Comparison of ENCODE assay signal across 8 cellular contexts in genomic region chr1:41003127-41003639, GRCh38. TPM values are rescaled to one million over a fixed set of nuclear protein-coding genes. Genes with fewer than 3 reads are reported as not detected.
DNase-seq lines count a peak whose midpoint lies in the region; ATAC-seq, FAIRE-seq and TF ChIP-seq lines count a peak whose summit lies in the region.

No MANE protein-coding gene starts in this region.

- no peak overlapping the region for H3K4me3 Mint-ChIP-seq in activated CD4-positive, alpha-beta memory T cell treated with anti-CD3 and anti-CD28 coated beads, Interleukin-2, amount 10 ng/mL, durations not matched to agents 7 days and 5 days
- no peak overlapping the region for H3K4me3 Mint-ChIP-seq in activated CD4-positive, alpha-beta memory T cell treated with anti-CD3 and anti-CD28 coated beads for 36 hours

- intact Hi-C loops in activated CD4-positive, alpha-beta memory T cell treated with anti-CD3 and anti-CD28 coated beads for 36 hours (cut with micrococcal nuclease), result loop anchor here (1.0 to 5.0 kb wide), 3 partner anchors 19 to 239 kb away; partner anchors contain the start of gene SCMH1
- intact Hi-C loops in endothelial cell of umbilical vein (cut with micrococcal nuclease), result loop anchor here (1.0 kb wide), 2 partner anchors 11 to 24 kb away; partner anchors contain the start of gene CTPS1
- intact Hi-C loops in stomach (cut with DNase I; ENCODE audit: low total_unique reads), result no loop called here

- no peak overlapping the region for H3K9ac ChIP-seq in endothelial cell of umbilical vein (replicated peaks; ENCODE audit: extremely low read depth, insufficient read depth, low read length)

- H3K4me1 Mint-ChIP-seq in activated CD4-positive, alpha-beta memory T cell treated with anti-CD3 and anti-CD28 coated beads, Interleukin-2, amount 10 ng/mL, durations not matched to agents 7 days and 5 days, result peaks cover 27% of the 10 kb centered on the region
- H3K4me1 Mint-ChIP-seq in activated CD4-positive, alpha-beta memory T cell treated with anti-CD3 and anti-CD28 coated beads for 36 hours (ENCODE audit: low read depth), result peaks cover 24% of the 10 kb centered on the region

- no peak overlapping the region for H3K4me2 ChIP-seq in endothelial cell of umbilical vein (ENCODE audit: insufficient read depth, low read length)

- H3K27me3 Mint-ChIP-seq in activated CD4-positive, alpha-beta memory T cell treated with anti-CD3 and anti-CD28 coated beads, Interleukin-2, amount 10 ng/mL, durations not matched to agents 7 days and 5 days, result no peaks in the 10 kb centered on the region
- no peaks in the 10 kb centered on the region for H3K27me3 Mint-ChIP-seq in activated CD4-positive, alpha-beta memory T cell treated with anti-CD3 and anti-CD28 coated beads for 36 hours

- CTCF ChIA-PET in activated CD4-positive, alpha-beta memory T cell treated with anti-CD3 and anti-CD28 coated beads, Interleukin-2, amount 10 ng/mL, durations not matched to agents 7 days and 5 days (lab: Charles Lee), result interaction anchor here (1.1 to 2.1 kb wide), 8 partner anchors 8 to 238 kb away, joined by 3 to 17 read pairs (median 6); partner anchors contain the start of gene CTPS1
- CTCF ChIA-PET in activated CD4-positive, alpha-beta memory T cell treated with anti-CD3 and anti-CD28 coated beads for 36 hours (lab: Charles Lee), result interaction anchor here (0.5 to 2.1 kb wide), 9 partner anchors 8 to 281 kb away, joined by 3 to 25 read pairs (median 5); partner anchors contain the start of genes CITED4 and CTPS1
- CTCF ChIA-PET in RWPE1 (lab: Yijun Ruan, JAX), result interaction anchor here (0.7 to 1.9 kb wide), 7 partner anchors 8 to 1596 kb away, joined by 3 to 5 read pairs (median 5); no protein-coding TSS in a partner anchor
- CTCF ChIA-PET in endothelial cell of umbilical vein (lab: Charles Lee), result interaction anchor here (0.6 to 3.3 kb wide), 27 partner anchors 8 to 238 kb away, joined by 3 to 22 read pairs (median 5); partner anchors contain the start of genes CITED4, CTPS1, SCMH1 and SLFNL1

- H3K36me3 ChIP-seq in endothelial cell of umbilical vein (ENCODE audit: control insufficient read depth in 2 of 2, extremely low read depth in 1 of 2, insufficient read depth in 2 of 2, low read length in 2 of 2), result peaks cover 27 to 30% of the 10 kb centered on the region in 2 experiments
- peaks cover 22 to 99% (median 89%) of the 10 kb centered on the region in 4 donors for H3K36me3 ChIP-seq in stomach

- dilution Hi-C loops in endothelial cell of umbilical vein (cut with MboI; ENCODE audit: extremely low pct_ligation_motif_present, low sequenced_read_pairs), result no loop called here

- WGBS in stomach, 5 donors, result 74 to 83% (median 77%) methylated on average over 8 to 9 of the region's 9 CpGs

- no peaks in the 10 kb centered on the region for H4K20me1 ChIP-seq in endothelial cell of umbilical vein (replicated peaks; ENCODE audit: control insufficient read depth, extremely low read depth, insufficient read depth, low read length)

- H3K9me3 ChIP-seq in endothelial cell of umbilical vein (replicated peaks; ENCODE audit: control insufficient read depth, insufficient read depth, low read length) (no peaks in the 10 kb centered on the region), stomach (no peaks in the 10 kb centered on the region)

- H3K4me3 ChIP-seq in endothelial cell of umbilical vein (replicated peaks in 1 of 3; ENCODE audit: insufficient read depth in 1 of 3, low read depth in 1 of 3, low read length in 3 of 3) (no peak overlapping the region), stomach (no peak overlapping the region)

- BruUV-seq in endothelial cell of umbilical vein (replicated peaks; lab: Mats Ljungman, UMichigan), result no TSS peak

- no peak for DNase-seq in activated CD4-positive, alpha-beta memory T cell treated with anti-CD3 and anti-CD28 coated beads, Interleukin-2, amount 10 ng/mL, durations not matched to agents 7 days and 5 days
- DNase-seq in activated CD4-positive, alpha-beta memory T cell treated with anti-CD3 and anti-CD28 coated beads for 36 hours, result no peak
- DNase-seq in RWPE1 (ENCODE audit: low spot score), result no peak
- no peak for DNase-seq in endothelial cell of umbilical vein (ENCODE audit: low read depth, low spot score)
- DNase-seq in stomach, result no peak
- DNase-seq in KG1 (lab: John Stamatoyannopoulos, UW), result no peak
- DNase-seq in KBM-7, result no peak
- DNase-seq in omental fat pad (ENCODE audit: low spot score), result no peak

- in situ Hi-C loops in KBM-7 (cut with MboI; ENCODE audit: low pct_unique_long_range_greater_than_20kb, low sequenced_read_pairs), result no loop called here

- H3K9me1 ChIP-seq in endothelial cell of umbilical vein (replicated peaks; ENCODE audit: control insufficient read depth, extremely low read depth, insufficient read depth, low read length), result no peaks in the 10 kb centered on the region

- H3K27ac ChIP-seq in RWPE1, result peak overlapping the region; percentile 80
- H3K27ac ChIP-seq in endothelial cell of umbilical vein (ENCODE audit: insufficient read depth, low read depth, low read length), result peak overlapping the region; percentile 44
- peak overlapping the region; percentile 17 to 70 (median 48) for H3K27ac ChIP-seq in stomach

- H3K9me3 Mint-ChIP-seq in activated CD4-positive, alpha-beta memory T cell treated with anti-CD3 and anti-CD28 coated beads, Interleukin-2, amount 10 ng/mL, durations not matched to agents 7 days and 5 days, result no peaks in the 10 kb centered on the region
- no peaks in the 10 kb centered on the region for H3K9me3 Mint-ChIP-seq in activated CD4-positive, alpha-beta memory T cell treated with anti-CD3 and anti-CD28 coated beads for 36 hours

- no peak for TF ChIP-seq EP300 in stomach (IDR thresholded peaks at IDR 0.05)

- H3K27me3 ChIP-seq in endothelial cell of umbilical vein (ENCODE audit: control insufficient read depth in 2 of 2, insufficient read depth in 2 of 2, low read length in 2 of 2) (no peaks in the 10 kb centered on the region), stomach (no peaks in the 10 kb centered on the region)

- TF ChIP-seq CTCF in RWPE1 (conservative IDR thresholded peaks at IDR 0.05; ENCODE audit: low read depth), result no peak
- no peak for TF ChIP-seq CTCF in endothelial cell of umbilical vein (IDR thresholded peaks at IDR 0.05; ENCODE audit: extremely low read depth in 1 of 2, insufficient read depth in 1 of 2, low read depth in 1 of 2, low read length in 2 of 2)
- TF ChIP-seq CTCF in stomach (IDR thresholded peaks at IDR 0.05), result no peak
- no peak for TF ChIP-seq CTCF in omental fat pad (IDR thresholded peaks at IDR 0.05)

- ATAC-seq in omental fat pad (ENCODE audit: low FRiP score), result no peak

- H2AFZ ChIP-seq in endothelial cell of umbilical vein (ENCODE audit: low read depth, low read length), result no peak overlapping the region

- H3K4me1 ChIP-seq in endothelial cell of umbilical vein (ENCODE audit: control insufficient read depth, extremely low read depth, insufficient read depth, low read length) (peaks cover 10% of the 10 kb centered on the region), stomach (peaks cover 6 to 25% (median 15%) of the 10 kb centered on the region in 4 donors)

- H3K36me3 Mint-ChIP-seq in activated CD4-positive, alpha-beta memory T cell treated with anti-CD3 and anti-CD28 coated beads, Interleukin-2, amount 10 ng/mL, durations not matched to agents 7 days and 5 days (ENCODE audit: low read depth), result peaks cover 81% of the 10 kb centered on the region
- peaks cover 72% of the 10 kb centered on the region for H3K36me3 Mint-ChIP-seq in activated CD4-positive, alpha-beta memory T cell treated with anti-CD3 and anti-CD28 coated beads for 36 hours

- H3K27ac Mint-ChIP-seq in activated CD4-positive, alpha-beta memory T cell treated with anti-CD3 and anti-CD28 coated beads, Interleukin-2, amount 10 ng/mL, durations not matched to agents 7 days and 5 days, result peak overlapping the region; percentile 55
- H3K27ac Mint-ChIP-seq in activated CD4-positive, alpha-beta memory T cell treated with anti-CD3 and anti-CD28 coated beads for 36 hours, result no peak overlapping the region

- no peak for FAIRE-seq in endothelial cell of umbilical vein (lab: Jason Lieb, UNC)

- H3K79me2 ChIP-seq in endothelial cell of umbilical vein (ENCODE audit: control insufficient read depth, insufficient read depth, low read length), result no peaks in the 10 kb centered on the region

- POLR2A ChIA-PET in activated CD4-positive, alpha-beta memory T cell treated with anti-CD3 and anti-CD28 coated beads, Interleukin-2, amount 10 ng/mL, durations not matched to agents 7 days and 5 days (lab: Charles Lee), result interaction anchor here (0.7 to 5.6 kb wide), 7 partner anchors 12 to 136 kb away, joined by 3 to 44 read pairs (median 5); partner anchors contain the start of gene CTPS1
- POLR2A ChIA-PET in activated CD4-positive, alpha-beta memory T cell treated with anti-CD3 and anti-CD28 coated beads for 36 hours (lab: Charles Lee), result interaction anchor here (1.0 to 1.6 kb wide), 4 partner anchors 17 to 141 kb away, joined by 4 to 14 read pairs (median 6); partner anchors contain the start of gene CTPS1
- POLR2A ChIA-PET in RWPE1 (lab: Yijun Ruan, JAX; ENCODE audit: low non-redundant PET) (interaction anchor here (0.8 to 0.9 kb wide), 2 partner anchors 23 to 125 kb away, joined by 3 to 5 read pairs; no protein-coding TSS in a partner anchor), endothelial cell of umbilical vein (lab: Charles Lee) (interaction anchor here (0.6 to 1.2 kb wide), 4 partner anchors 10 to 21 kb away, joined by 3 to 5 read pairs (median 4); no protein-coding TSS in a partner anchor)

- no peak for TF ChIP-seq POLR2A in endothelial cell of umbilical vein (IDR thresholded peaks at IDR 0.05; ENCODE audit: low read depth, low read length)
- TF ChIP-seq POLR2A in stomach (IDR thresholded peaks at IDR 0.05), result no peak

RNA-seq across cellular contexts. Expression of gene SLFNL1, which starts 18.3 kb away (rescaled TPM):
- total RNA-seq in activated CD4-positive, alpha-beta memory T cell treated with anti-CD3 and anti-CD28 coated beads, Interleukin-2, amount 10 ng/mL, durations not matched to agents 7 days and 5 days, result under 1 TPM; 0.18 to 0.33 TPM
- under 1 TPM in 1 of 2 experiments, not detected in 1; 0.07 TPM for total RNA-seq in activated CD4-positive, alpha-beta memory T cell treated with anti-CD3 and anti-CD28 coated beads for 36 hours
- 0.29 and 0.39 TPM in 2 replicates for total RNA-seq in endothelial cell of umbilical vein
- 0.14 and 0.25 TPM in 2 replicates for polyA plus RNA-seq in endothelial cell of umbilical vein
- 0.03 and 0.04 TPM in 2 replicates for polyA plus RNA-seq in endothelial cell of umbilical vein (2011; cell fraction: cytosol; rRNA removed)
- polyA plus RNA-seq in endothelial cell of umbilical vein (2011; cell fraction: nucleus; rRNA removed), result 0.63 and 0.84 TPM in 2 replicates
- 0.27 and 0.40 TPM in 2 replicates for polyA plus RNA-seq in endothelial cell of umbilical vein (2012)
- 0.34 and 0.45 TPM in 2 replicates for polyA minus RNA-seq in endothelial cell of umbilical vein
- not detected for polyA minus RNA-seq in endothelial cell of umbilical vein (2011; cell fraction: cytosol; rRNA and poly(A)+ RNA removed)
- 0.82 and 2.7 TPM in 2 replicates for polyA minus RNA-seq in endothelial cell of umbilical vein (2011; cell fraction: nucleus; rRNA and poly(A)+ RNA removed)
- 10 to 100 TPM in 1 of 5 donors, 1 to 10 TPM in 1, under 1 TPM in 1, not detected in 2; 0.73 to 10.5 (median 3.1) TPM for total RNA-seq in stomach
- polyA plus RNA-seq in stomach, result under 1 TPM in 2 of 3 donors, not detected in 1; 0.25 to 0.31 TPM
- 1 to 10 TPM in 1 of 4 donors, under 1 TPM in 3; 0.19 to 1.6 (median 0.55) TPM for total RNA-seq in omental fat pad

RNA-seq across cellular contexts. Expression of gene CTPS1, which starts 23.7 kb away (rescaled TPM):
- 10 to 100 TPM; 41.7 to 42.2 TPM for total RNA-seq in activated CD4-positive, alpha-beta memory T cell treated with anti-CD3 and anti-CD28 coated beads, Interleukin-2, amount 10 ng/mL, durations not matched to agents 7 days and 5 days
- 10 to 100 TPM; 78.0 to 78.5 TPM for total RNA-seq in activated CD4-positive, alpha-beta memory T cell treated with anti-CD3 and anti-CD28 coated beads for 36 hours
- 63.8 and 65.8 TPM in 2 replicates for total RNA-seq in endothelial cell of umbilical vein
- polyA plus RNA-seq in endothelial cell of umbilical vein, result 19.2 and 24.9 TPM in 2 replicates
- 30.0 and 40.4 TPM in 2 replicates for polyA plus RNA-seq in endothelial cell of umbilical vein (2011; cell fraction: cytosol; rRNA removed)
- polyA plus RNA-seq in endothelial cell of umbilical vein (2011; cell fraction: nucleus; rRNA removed), result 86.3 and 112 TPM in 2 replicates
- 45.4 and 52.0 TPM in 2 replicates for polyA plus RNA-seq in endothelial cell of umbilical vein (2012)
- 44.4 and 46.0 TPM in 2 replicates for polyA minus RNA-seq in endothelial cell of umbilical vein
- 49.9 TPM for polyA minus RNA-seq in endothelial cell of umbilical vein (2011; cell fraction: cytosol; rRNA and poly(A)+ RNA removed)
- polyA minus RNA-seq in endothelial cell of umbilical vein (2011; cell fraction: nucleus; rRNA and poly(A)+ RNA removed), result 54.9 and 77.7 TPM in 2 replicates
- total RNA-seq in stomach, result 10 to 100 TPM; 14.0 to 45.5 (median 32.7) TPM
- polyA plus RNA-seq in stomach, result 1 to 10 TPM; 6.4 to 9.8 (median 8.1) TPM
- 10 to 100 TPM; 16.1 to 57.5 (median 17.6) TPM for total RNA-seq in omental fat pad
